Comparison of ENCODE assay signal across 34 cellular contexts in the genomic region with DNA sequence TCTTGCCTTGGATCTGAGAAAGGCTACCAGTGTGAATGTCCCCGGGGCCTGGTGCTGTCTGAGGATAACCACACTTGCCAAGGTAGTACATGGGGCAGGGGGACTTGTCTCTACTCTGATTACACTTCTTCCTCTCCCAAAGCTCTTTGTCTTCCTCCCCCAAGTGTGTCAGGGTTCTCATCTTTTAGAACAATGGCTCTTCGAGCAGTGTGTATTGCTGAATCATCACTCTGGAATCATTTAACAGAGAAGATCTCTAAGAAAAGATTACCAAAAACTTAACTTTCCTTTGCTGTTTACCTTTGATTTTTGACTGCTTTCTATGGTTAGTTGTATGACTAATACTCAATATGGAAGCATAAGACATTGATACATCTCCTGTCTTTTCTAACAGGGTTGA. TPM values are rescaled to one million over a fixed set of nuclear protein-coding genes. Genes with fewer than 3 reads are reported as not detected.
"Had no signal": no experiment of that assay in that cellular context is flagged by ENCODE, and none has a peak within 500 bp of the region (broad histone marks: within the 10 kb centered on the region; RNA-seq: fewer than 3 reads in every experiment).

No MANE protein-coding gene starts in this region.

- H3K4me1 Mint-ChIP-seq: activated CD4-positive, alpha-beta memory T cell treated with anti-CD3 and anti-CD28 coated beads, Interleukin-2, amount 10 ng/mL, durations not matched to agents 7 days and 5 days; activated CD8-positive, alpha-beta memory T cell treated with anti-CD3 and anti-CD28 coated beads, Interleukin-2, amount 10 ng/mL, durations not matched to agents 7 days and 5 days; activated naive CD4-positive, alpha-beta T cell treated with anti-CD3 and anti-CD28 coated beads, Interleukin-2, amount 10 ng/mL, durations not matched to agents 7 days and 5 days; activated naive CD8-positive, alpha-beta T cell treated with anti-CD3 and anti-CD28 coated beads, Interleukin-2, amount 50 U/mL, for 24 hours; brain had no signal

- H3K4me3 Mint-ChIP-seq: activated CD4-positive, alpha-beta memory T cell treated with anti-CD3 and anti-CD28 coated beads, Interleukin-2, amount 10 ng/mL, durations not matched to agents 7 days and 5 days; activated CD8-positive, alpha-beta memory T cell treated with anti-CD3 and anti-CD28 coated beads, Interleukin-2, amount 10 ng/mL, durations not matched to agents 7 days and 5 days; activated naive CD4-positive, alpha-beta T cell treated with anti-CD3 and anti-CD28 coated beads, Interleukin-2, amount 10 ng/mL, durations not matched to agents 7 days and 5 days; activated naive CD8-positive, alpha-beta T cell; activated naive CD8-positive, alpha-beta T cell treated with anti-CD3 and anti-CD28 coated beads, Interleukin-2, amount 50 U/mL, for 24 hours; brain had no signal

- H3K36me3 Mint-ChIP-seq: activated CD8-positive, alpha-beta memory T cell treated with anti-CD3 and anti-CD28 coated beads, Interleukin-2, amount 10 ng/mL, durations not matched to agents 7 days and 5 days; activated naive CD4-positive, alpha-beta T cell treated with anti-CD3 and anti-CD28 coated beads, Interleukin-2, amount 10 ng/mL, durations not matched to agents 7 days and 5 days; activated naive CD8-positive, alpha-beta T cell; brain had no signal

- H3K9me3 Mint-ChIP-seq: activated CD4-positive, alpha-beta memory T cell treated with anti-CD3 and anti-CD28 coated beads, Interleukin-2, amount 10 ng/mL, durations not matched to agents 7 days and 5 days; activated naive CD4-positive, alpha-beta T cell treated with anti-CD3 and anti-CD28 coated beads, Interleukin-2, amount 10 ng/mL, durations not matched to agents 7 days and 5 days; activated naive CD8-positive, alpha-beta T cell treated with anti-CD3 and anti-CD28 coated beads, Interleukin-2, amount 50 U/mL, for 24 hours; brain had no signal

- H3K27me3 Mint-ChIP-seq: activated naive CD8-positive, alpha-beta T cell; activated naive CD8-positive, alpha-beta T cell treated with anti-CD3 and anti-CD28 coated beads, Interleukin-2, amount 50 U/mL, for 24 hours had no signal

- ATAC-seq: activated CD8-positive, alpha-beta memory T cell treated with anti-CD3 and anti-CD28 coated beads, Interleukin-2, amount 10 ng/mL, durations not matched to agents 7 days and 5 days; activated naive CD8-positive, alpha-beta T cell treated with anti-CD3 and anti-CD28 coated beads, Interleukin-2, amount 50 U/mL, for 24 hours had no signal

- DNase-seq: activated CD4-positive, alpha-beta memory T cell treated with anti-CD3 and anti-CD28 coated beads, Interleukin-2, amount 10 ng/mL, durations not matched to agents 7 days and 5 days; activated CD4-positive, alpha-beta T cell treated with anti-CD3 and anti-CD28 coated beads for 1 hour; activated CD4-positive, alpha-beta T cell treated with anti-CD3 and anti-CD28 coated beads for 48 hours; activated CD4-positive, CD25-positive, alpha-beta regulatory T cell; activated CD8-positive, alpha-beta memory T cell treated with anti-CD3 and anti-CD28 coated beads for 24 hours; activated CD8-positive, alpha-beta memory T cell treated with anti-CD3 and anti-CD28 coated beads, Interleukin-2, amount 10 ng/mL, durations not matched to agents 7 days and 5 days; activated CD8-positive, alpha-beta memory T cell treated with anti-CD3 and anti-CD28 coated beads, Interleukin-2, amount 50 U/mL, for 48 hours; activated effector memory CD4-positive, alpha-beta T cell treated with Interleukin-2 at 50 U/mL for 16 hours; activated naive CD4-positive, alpha-beta T cell treated with anti-CD3 and anti-CD28 coated beads, Interleukin-2, amount 10 ng/mL, durations not matched to agents 7 days and 5 days; activated naive CD8-positive, alpha-beta T cell treated with anti-CD3 and anti-CD28 coated beads, Interleukin-2, amount 50 U/mL, for 24 hours; activated T-cell treated with anti-CD3 and anti-CD28 coated beads, Interleukin-2, amount 50 U/mL, for 48 hours; anterior cingulate cortex; central memory CD4-positive, alpha-beta T cell; MM.1S; NCI-H1105; NCI-H1417 treated with DMSO at 0.1 percent for 48 hours; NCI-H1930; NCI-H2081 treated with DMSO at 0.1 percent for 48 hours; NCI-H345; NCI-H524 treated with DMSO at 0.1 percent for 48 hours; NCI-H748 treated with DMSO at 0.1 percent for 48 hours; NK-92 treated with Interleukin-12 subunit alpha and Interleukin-12 subunit beta, amount 100 ng/mL, for 24 hours; Right ventricle myocardium superior; SW 1271; T-helper 1 cell; T-helper 2 cell; T-helper 9 cell; WERI-Rb-1 had no signal

- H3K36me3 ChIP-seq: WERI-Rb-1 had no signal

- H3K27ac Mint-ChIP-seq: activated CD4-positive, alpha-beta memory T cell treated with anti-CD3 and anti-CD28 coated beads, Interleukin-2, amount 10 ng/mL, durations not matched to agents 7 days and 5 days; activated CD8-positive, alpha-beta memory T cell treated with anti-CD3 and anti-CD28 coated beads, Interleukin-2, amount 10 ng/mL, durations not matched to agents 7 days and 5 days; activated naive CD4-positive, alpha-beta T cell treated with anti-CD3 and anti-CD28 coated beads, Interleukin-2, amount 10 ng/mL, durations not matched to agents 7 days and 5 days; activated naive CD8-positive, alpha-beta T cell; activated naive CD8-positive, alpha-beta T cell treated with anti-CD3 and anti-CD28 coated beads, Interleukin-2, amount 50 U/mL, for 24 hours; brain had no signal

- H3K27ac ChIP-seq: WERI-Rb-1 had no signal

RNA-seq across cellular contexts. Expression of a gene that starts 18.2 kb away (rescaled TPM):
- total RNA-seq: activated CD4-positive, alpha-beta memory T cell treated with anti-CD3 and anti-CD28 coated beads, Interleukin-2, amount 10 ng/mL, durations not matched to agents 7 days and 5 days; activated CD8-positive, alpha-beta memory T cell treated with anti-CD3 and anti-CD28 coated beads, Interleukin-2, amount 10 ng/mL, durations not matched to agents 7 days and 5 days; NCI-H460; OCI-LY7; Right ventricle myocardium superior had no signal

RNA-seq across cellular contexts. Expression of a gene that starts 42.8 kb away (rescaled TPM):
- total RNA-seq: activated CD4-positive, alpha-beta memory T cell treated with anti-CD3 and anti-CD28 coated beads, Interleukin-2, amount 10 ng/mL, durations not matched to agents 7 days and 5 days; activated CD8-positive, alpha-beta memory T cell treated with anti-CD3 and anti-CD28 coated beads, Interleukin-2, amount 10 ng/mL, durations not matched to agents 7 days and 5 days; cerebellum; LHCN-M2; NCI-H460; OCI-LY7 had no signal
